In the genomic region with DNA sequence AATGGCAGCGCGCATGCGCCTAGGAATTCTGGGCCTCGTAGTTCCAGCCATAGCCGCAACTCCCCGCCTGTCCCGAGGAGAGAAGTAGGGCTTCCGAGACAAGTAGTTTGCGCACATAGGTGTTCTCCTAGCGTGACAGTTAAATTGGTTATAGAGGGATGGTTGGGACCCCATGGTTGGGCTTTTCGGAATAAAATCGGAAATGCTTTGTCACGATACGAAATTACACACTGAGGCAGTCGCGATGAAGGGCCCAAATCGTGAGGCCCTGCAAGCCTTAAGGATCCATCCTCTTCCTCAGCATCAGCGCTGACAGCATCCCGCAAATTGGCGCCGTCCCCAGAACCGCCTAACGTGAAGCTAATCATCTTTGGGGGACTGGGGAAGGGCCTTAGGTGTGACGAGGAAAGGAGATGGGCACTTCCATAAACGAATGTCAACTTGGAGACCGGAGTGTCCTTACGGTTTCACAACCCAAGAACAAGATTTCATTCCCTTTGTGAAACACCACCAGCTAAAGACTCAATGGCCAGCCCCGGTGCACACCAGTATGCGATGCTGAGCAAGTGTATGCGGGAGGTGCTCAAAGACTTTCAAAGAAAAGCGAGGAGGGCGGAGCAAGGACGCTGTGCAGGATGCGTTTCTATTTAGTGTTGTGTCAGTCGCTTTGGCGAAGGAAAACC, we compare ENCODE assay signal across 8 cellular contexts. TPM values are rescaled to one million over a fixed set of nuclear protein-coding genes. Genes with fewer than 3 reads are reported as not detected.
A peak's percentile ranks its signal among the peaks of the same experiment; 100 is the strongest.
DNase-seq lines count a peak whose midpoint lies in the region; ATAC-seq, FAIRE-seq and TF ChIP-seq lines count a peak whose summit lies in the region.

No MANE protein-coding gene starts in this region.

- H3K4me3 ChIP-seq in A549 (peak overlapping the region; percentile 49), keratinocyte (ENCODE audit: control insufficient read depth in 2 of 3, extremely low read depth in 1 of 3, insufficient read depth in 2 of 3, low read depth in 1 of 3, low read length in 3 of 3) (peak overlapping the region; percentile 65 to 96 (median 85))

- no peaks in the 10 kb centered on the region for H3K9me1 ChIP-seq in keratinocyte (ENCODE audit: control insufficient read depth, extremely low read depth, insufficient read depth, low read length)

- ATAC-seq in A549: no peak
- ATAC-seq in GM21526 (IDR thresholded peaks at IDR 0.05; ENCODE audit: low FRiP score, unreplicated experiment): peak; percentile 3
- no peak for ATAC-seq in HG02981 (IDR thresholded peaks at IDR 0.05; ENCODE audit: unreplicated experiment)

- H3K9me3 ChIP-seq in A549 (no peaks in the 10 kb centered on the region), keratinocyte (ENCODE audit: control insufficient read depth, low read depth, low read length) (no peaks in the 10 kb centered on the region)

- no peaks in the 10 kb centered on the region for H4K20me1 ChIP-seq in keratinocyte (ENCODE audit: control insufficient read depth, extremely low read depth, insufficient read depth, low read length)

- POLR2A ChIA-PET in A549 (lab: Yijun Ruan, JAX): no interaction called here

- TF ChIP-seq EP300 in A549 (IDR thresholded peaks at IDR 0.05): no peak

- H3K4me2 ChIP-seq in A549: peak overlapping the region; percentile 89
- peak overlapping the region; percentile 99 for H3K4me2 ChIP-seq in keratinocyte (ENCODE audit: control insufficient read depth, extremely low read depth, insufficient read depth, low read depth, low read length)

- no peak for TF ChIP-seq POLR2A in A549 (IDR thresholded peaks at IDR 0.05; ENCODE audit: low read length)

- H3K4me1 ChIP-seq in A549: peaks cover 23% of the 10 kb centered on the region; the same call in 2 of the 3 replicates
- peaks cover 22% of the 10 kb centered on the region for H3K4me1 ChIP-seq in keratinocyte (ENCODE audit: control insufficient read depth, extremely low read depth, insufficient read depth, low read length)

- DNase-seq in A549 (ENCODE audit: low read depth in 1 of 2, low spot score in 1 of 2) (no peak), T follicular helper cell (ENCODE audit: low read depth) (peak; percentile 10), keratinocyte (ENCODE audit: low read depth, low spot score) (no peak), cerebellar nuclear complex (lab: John Stamatoyannopoulos, UW) (no peak)
- peak; percentile 30 for DNase-seq in stimulated activated CD4-positive, alpha-beta T cell treated with anti-CD3 and anti-CD28 coated beads, Interleukin-1b, Interleukin-23, amount 100 ng/mL, for 48 hours

- H3K27me3 ChIP-seq in keratinocyte (ENCODE audit: control insufficient read depth, extremely low read depth, insufficient read depth, low read length): no peaks in the 10 kb centered on the region

- peak overlapping the region; percentile 90 to 98 (median 95) for H3K4me3 Mint-ChIP-seq in brain

- peaks cover 49% of the 10 kb centered on the region for H3K4me1 Mint-ChIP-seq in brain

- peaks cover 0 to 4% (median 0%) of the 10 kb centered on the region in 5 experiments for H3K9me3 Mint-ChIP-seq in brain

- no peak for FAIRE-seq in A549 (lab: Jason Lieb, UNC)
- peak; percentile 67 for FAIRE-seq in keratinocyte (lab: Jason Lieb, UNC)

- peak overlapping the region; percentile 99 for H2AFZ ChIP-seq in keratinocyte (ENCODE audit: control insufficient read depth, low read length)

- WGBS in A549 (ENCODE audit: missing lambda C conversion rate): 32% methylated on average over 35 of the region's 36 CpGs

- peak overlapping the region; percentile 61 for H3K9ac ChIP-seq in keratinocyte (ENCODE audit: control insufficient read depth, extremely low read depth, insufficient read depth, low read length)

- H3K27me3 Mint-ChIP-seq in brain: peaks cover 17% of the 10 kb centered on the region

- TF ChIP-seq CTCF in A549 (IDR thresholded peaks at IDR 0.05) (no peak), brain (conservative IDR thresholded peaks at IDR 0.05) (peak in 1 of 2 experiments; percentile 30), keratinocyte (optimal IDR thresholded peaks at IDR 0.05 in 1 of 3, IDR thresholded peaks at IDR 0.05 in 1 of 3, conservative IDR thresholded peaks at IDR 0.05 in 1 of 3; ENCODE audit: extremely low read depth in 1 of 3, insufficient read depth in 2 of 3, low read length in 3 of 3) (no peak)

- CTCF ChIA-PET in A549 (lab: Yijun Ruan, JAX): no interaction called here

- no peak for TF ChIP-seq RAD21 in A549 (conservative IDR thresholded peaks at IDR 0.05 in 1 of 2, IDR thresholded peaks at IDR 0.05 in 1 of 2)

- H3K36me3 ChIP-seq in keratinocyte (ENCODE audit: control insufficient read depth in 2 of 2, extremely low read depth in 1 of 2, insufficient read depth in 2 of 2, low read length in 2 of 2): peaks cover 1 to 3% of the 10 kb centered on the region in 2 experiments

- H3K79me2 ChIP-seq in keratinocyte (ENCODE audit: control insufficient read depth, insufficient read depth, low read length): peaks cover 27% of the 10 kb centered on the region

- no peaks in the 10 kb centered on the region for H3K36me3 Mint-ChIP-seq in brain

- dilution Hi-C loops in keratinocyte (cut with MboI; ENCODE audit: extremely low pct_ligation_motif_present, low sequenced_read_pairs): no loop called here

- H3K27ac Mint-ChIP-seq in brain: peak overlapping the region; percentile 76 to 98 (median 90)

- H3K27ac ChIP-seq in A549: peak overlapping the region; percentile 65 to 79
- H3K27ac ChIP-seq in keratinocyte (ENCODE audit: control insufficient read depth, insufficient read depth, low read length): peak overlapping the region; percentile 59

TF ChIP-seq in A549, 52 proteins besides CTCF, POLR2A, EP300 and RAD21:
- no peak for TF ChIP-seq RFX5 (IDR thresholded peaks at IDR 0.05)
- no peak for TF ChIP-seq ZSCAN20 (CRISPR knock-in tag; IDR thresholded peaks at IDR 0.05)
- no peak for TF ChIP-seq HOXB5 (CRISPR knock-in tag; IDR thresholded peaks at IDR 0.05)
- TF ChIP-seq, protein P1, sequence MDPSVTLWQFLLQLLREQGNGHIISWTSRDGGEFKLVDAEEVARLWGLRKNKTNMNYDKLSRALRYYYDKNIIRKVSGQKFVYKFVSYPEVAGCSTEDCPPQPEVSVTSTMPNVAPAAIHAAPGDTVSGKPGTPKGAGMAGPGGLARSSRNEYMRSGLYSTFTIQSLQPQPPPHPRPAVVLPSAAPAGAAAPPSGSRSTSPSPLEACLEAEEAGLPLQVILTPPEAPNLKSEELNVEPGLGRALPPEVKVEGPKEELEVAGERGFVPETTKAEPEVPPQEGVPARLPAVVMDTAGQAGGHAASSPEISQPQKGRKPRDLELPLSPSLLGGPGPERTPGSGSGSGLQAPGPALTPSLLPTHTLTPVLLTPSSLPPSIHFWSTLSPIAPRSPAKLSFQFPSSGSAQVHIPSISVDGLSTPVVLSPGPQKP (IDR thresholded peaks at IDR 0.05; ENCODE audit: low read depth, low read length): no peak
- no peak for TF ChIP-seq CBX8 (IDR thresholded peaks at IDR 0.05)
- TF ChIP-seq JUN (IDR thresholded peaks at IDR 0.05): no peak
- no peak for TF ChIP-seq CBX2 (IDR thresholded peaks at IDR 0.05; ENCODE audit: borderline replicate concordance, low read depth)
- no peak for TF ChIP-seq HDAC2 (IDR thresholded peaks at IDR 0.05)

RNA-seq across cellular contexts. Expression of a gene that starts 0.6 kb away (rescaled TPM):
- polyA plus RNA-seq in A549 (2011; rRNA removed) (5.3 and 5.6 TPM in 2 replicates), A549 (2017; fragmentation: RNase III; extraction: RNeasy Plus Mini Kit Qiagen cat#74134 plus additional on column Dnase treatment) (1.8 to 2.3 TPM (median 2.0 TPM) in 3 replicates), brain (ENCODE audit: insufficient read depth, low read depth, low replicate concordance) (5.7 TPM), keratinocyte (4.7 to 7.3 TPM (median 4.8 TPM) in 3 replicates)
- polyA plus RNA-seq in A549 (2012; cell fraction: cytosol; rRNA removed): 0.86 and 1.1 TPM in 2 replicates
- polyA plus RNA-seq in A549 (2012; cell fraction: nucleus; rRNA removed): 0.84 and 1.3 TPM in 2 replicates
- 7.0 and 9.6 TPM in 2 replicates for polyA minus RNA-seq in A549 (2011; rRNA and poly(A)+ RNA removed)
- polyA plus RNA-seq in keratinocyte (2011; ENCODE audit: low read depth): 2.1 TPM
- polyA plus RNA-seq in keratinocyte (2011; cell fraction: cytosol; rRNA removed): 2.8 and 5.1 TPM in 2 replicates
- 11.5 and 12.7 TPM in 2 replicates for polyA plus RNA-seq in keratinocyte (2011; cell fraction: nucleus; rRNA removed)
- 3.2 TPM in 2 replicates for polyA plus RNA-seq in keratinocyte (2012; ENCODE audit: low replicate concordance)
- 4.9 to 17.5 TPM (median 11.1 TPM) in 3 replicates for polyA minus RNA-seq in keratinocyte
- 6.3 TPM for polyA minus RNA-seq in keratinocyte (2011; cell fraction: cytosol; rRNA and poly(A)+ RNA removed)
- 9.8 and 18.8 TPM in 2 replicates for polyA minus RNA-seq in keratinocyte (2011; cell fraction: nucleus; rRNA and poly(A)+ RNA removed)

Comparison
In these comparisons a context has a peak if more than half of its experiments do, and no peak if none do; other contexts are left out.
1. DNase-seq: peak in T follicular helper cell (single experiment) and stimulated activated CD4-positive, alpha-beta T cell treated with anti-CD3 and anti-CD28 coated beads, Interleukin-1b, Interleukin-23, amount 100 ng/mL, for 48 hours (single experiment); none in A549 (0 of 2), keratinocyte (single experiment) and cerebellar nuclear complex (0 of 2).